In the genomic region with DNA sequence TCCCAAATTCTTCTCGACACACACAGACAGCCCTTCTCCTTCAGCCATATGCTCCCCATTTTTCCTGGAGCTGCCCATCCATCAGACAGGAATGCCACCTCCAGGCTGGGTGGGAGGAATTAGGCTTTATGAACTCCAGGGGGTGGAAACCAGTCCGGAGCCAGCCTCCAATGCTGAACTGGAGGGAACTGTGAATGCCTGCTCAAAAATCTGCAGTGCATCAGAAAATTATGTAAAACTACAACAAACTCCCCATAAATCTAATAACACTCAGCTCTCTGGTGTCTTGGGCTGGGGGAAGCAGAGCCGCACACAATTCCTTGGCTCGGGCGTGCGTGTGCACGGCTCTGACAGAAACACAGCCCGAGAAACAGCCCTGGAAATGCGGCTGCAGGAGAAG, we compare ENCODE assay signal across 28 cellular contexts.
"Had no signal": no experiment of that assay in that cellular context is flagged by ENCODE, and none has a peak within 500 bp of the region (broad histone marks: within the 10 kb centered on the region; RNA-seq: fewer than 3 reads in every experiment).

No MANE protein-coding gene starts in this region.

- H3K36me3 ChIP-seq: adrenal gland, colonic mucosa, esophagus squamous epithelium, gastrocnemius medialis, neural progenitor cell, spleen, tibial nerve had no signal

- H3K27me3 Mint-ChIP-seq: T-cell had no signal

- H3K4me1 Mint-ChIP-seq: activated naive CD8-positive, alpha-beta T cell treated with anti-CD3 and anti-CD28 coated beads for 36 hours had no signal

- H2AFZ ChIP-seq: neural progenitor cell had no signal

- H3K4me3 Mint-ChIP-seq: activated naive CD4-positive, alpha-beta T cell treated with anti-CD3 and anti-CD28 coated beads for 36 hours; activated naive CD8-positive, alpha-beta T cell treated with anti-CD3 and anti-CD28 coated beads for 36 hours; activated T-cell treated with anti-CD3 and anti-CD28 coated beads, Interleukin-2, amount 50 U/mL, for 72 hours; immature natural killer cell; naive thymus-derived CD4-positive, alpha-beta T cell; neural progenitor cell; T-cell had no signal

- H3K4me1 ChIP-seq: adrenal gland had no signal

- FAIRE-seq: endometrium, kidney had no signal

- H3K9me3 ChIP-seq: adrenal gland, body of pancreas, colonic mucosa, esophagus squamous epithelium, gastrocnemius medialis, tibial nerve had no signal

- H3K27ac ChIP-seq: adrenal gland, body of pancreas, colonic mucosa, epithelial cell of prostate, esophagus squamous epithelium, gastrocnemius medialis, neural progenitor cell, spleen, tibial nerve had no signal

- H3K4me3 ChIP-seq: adrenal gland, body of pancreas, colonic mucosa, esophagus squamous epithelium, gastrocnemius medialis, neural progenitor cell, spleen, tibial nerve had no signal

- H3K27me3 ChIP-seq: adrenal gland, body of pancreas, colonic mucosa, gastrocnemius medialis, neural progenitor cell had no signal

- DNase-seq: activated CD4-positive, alpha-beta T cell treated with anti-CD3 and anti-CD28 coated beads for 4 hours; activated CD4-positive, alpha-beta T cell treated with anti-CD3 and anti-CD28 coated beads, Interleukin-2, amount 50 U/mL, for 4 hours; activated effector memory CD4-positive, alpha-beta T cell treated with Interleukin-2 at 50 U/mL for 16 hours; activated naive CD4-positive, alpha-beta T cell treated with anti-CD3 and anti-CD28 coated beads for 36 hours; activated naive CD8-positive, alpha-beta T cell treated with anti-CD3 and anti-CD28 coated beads for 36 hours; activated T-cell treated with anti-CD3 and anti-CD28 coated beads for 4 hours; activated T-cell treated with anti-CD3 and anti-CD28 coated beads, Interleukin-2, amount 50 U/mL, for 72 hours; adrenal gland; body of pancreas; cerebellar nuclear complex; colonic mucosa; effector CD8-positive, alpha-beta T cell; esophagus squamous epithelium; gastrocnemius medialis; glutamatergic neuron; immature natural killer cell; left colon; midbrain; naive thymus-derived CD4-positive, alpha-beta T cell; spleen; stimulated activated naive CD4-positive, alpha-beta T cell; T-cell had no signal

- H3K36me3 Mint-ChIP-seq: activated naive CD8-positive, alpha-beta T cell treated with anti-CD3 and anti-CD28 coated beads for 36 hours; immature natural killer cell; naive thymus-derived CD4-positive, alpha-beta T cell; neural progenitor cell; T-cell had no signal

- H3K4me2 ChIP-seq: neural progenitor cell had no signal

- H3K9ac ChIP-seq: neural progenitor cell had no signal

- ATAC-seq: activated T-cell treated with anti-CD3 and anti-CD28 coated beads, Interleukin-2, amount 50 U/mL, for 72 hours; body of pancreas; gastrocnemius medialis; left colon; naive thymus-derived CD4-positive, alpha-beta T cell; right cardiac atrium; T-cell had no signal

- H3K27ac Mint-ChIP-seq: activated naive CD4-positive, alpha-beta T cell treated with anti-CD3 and anti-CD28 coated beads for 36 hours; activated naive CD8-positive, alpha-beta T cell treated with anti-CD3 and anti-CD28 coated beads for 36 hours; activated T-cell treated with anti-CD3 and anti-CD28 coated beads, Interleukin-2, amount 50 U/mL, for 72 hours; immature natural killer cell; naive thymus-derived CD4-positive, alpha-beta T cell; neural progenitor cell; T-cell had no signal

- H3K9me3 Mint-ChIP-seq: activated naive CD4-positive, alpha-beta T cell treated with anti-CD3 and anti-CD28 coated beads for 36 hours; activated naive CD8-positive, alpha-beta T cell treated with anti-CD3 and anti-CD28 coated beads for 36 hours; activated T-cell treated with anti-CD3 and anti-CD28 coated beads, Interleukin-2, amount 50 U/mL, for 72 hours; immature natural killer cell; neural progenitor cell; T-cell had no signal
